20 cellular contexts compared by ENCODE assay signal in the genomic region with DNA sequence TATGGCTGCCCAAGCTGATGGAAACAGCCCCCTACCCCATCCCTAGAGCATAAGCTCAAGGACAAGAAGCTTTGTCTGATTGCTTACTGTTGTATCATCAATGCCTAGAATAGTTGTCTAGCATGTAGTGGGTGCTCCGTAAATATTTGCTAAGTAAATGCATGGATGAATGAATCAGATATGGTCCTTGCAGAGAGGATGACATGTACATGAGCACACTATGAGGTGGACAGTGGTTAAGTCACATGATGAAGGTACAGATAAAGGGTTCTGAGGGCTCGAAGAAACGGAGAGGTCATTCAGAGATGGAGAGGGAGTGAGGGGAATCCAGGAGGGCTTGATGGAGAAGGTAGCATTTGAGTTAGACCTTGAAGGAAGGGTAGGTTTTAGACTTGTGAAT.
"Had no signal": no experiment of that assay in that cellular context is flagged by ENCODE, and none has a peak within 500 bp of the region (broad histone marks: within the 10 kb centered on the region; RNA-seq: fewer than 3 reads in every experiment).

No MANE protein-coding gene starts in this region.

- DNase-seq: IMR-90, Kasumi-1, MV-4-11, NCI-H1048, NCI-H1105, NCI-H1417, NCI-H1436 treated with DMSO at 0.1 percent for 48 hours, NCI-H1694, NCI-H187 treated with DMSO at 0.1 percent for 48 hours, NCI-H2029 treated with DMSO at 0.1 percent for 48 hours, NCI-H2171 treated with DMSO at 0.1 percent for 48 hours, NCI-H345, NCI-H446 treated with DMSO at 0.1 percent for 48 hours, NCI-H526, NCI-H774, Peyer's patch, Right ventricle myocardium superior, RPMI8226, SIG-M5, T-helper 2 cell had no signal
